Comparison of ENCODE assay signal across 20 cellular contexts in the genomic region with DNA sequence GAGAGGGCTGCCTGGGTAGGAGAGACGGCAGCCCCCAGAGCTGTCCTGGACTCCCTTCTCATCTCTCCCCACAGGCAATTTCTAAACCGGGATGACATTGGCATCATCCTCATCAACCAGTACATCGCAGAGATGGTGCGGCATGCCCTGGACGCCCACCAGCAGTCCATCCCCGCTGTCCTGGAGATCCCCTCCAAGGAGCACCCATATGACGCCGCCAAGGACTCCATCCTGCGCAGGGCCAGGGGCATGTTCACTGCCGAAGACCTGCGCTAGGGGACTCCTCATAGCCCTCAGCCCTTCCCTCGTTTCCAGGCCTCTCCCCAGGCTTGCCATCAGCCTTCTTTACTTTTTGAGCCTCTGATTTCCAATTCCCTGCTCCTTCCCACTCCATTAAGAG. TPM values are rescaled to one million over a fixed set of nuclear protein-coding genes. Genes with fewer than 3 reads are reported as not detected.
A peak's percentile ranks its signal among the peaks of the same experiment; 100 is the strongest.
DNase-seq lines count a peak whose midpoint lies in the region; ATAC-seq, FAIRE-seq and TF ChIP-seq lines count a peak whose summit lies in the region.
"Had no signal": no experiment of that assay in that cellular context is flagged by ENCODE, and none has a peak within 500 bp of the region (broad histone marks: within the 10 kb centered on the region; RNA-seq: fewer than 3 reads in every experiment).

No MANE protein-coding gene starts in this region.

- H3K36me3 ChIP-seq in A673 (ENCODE audit: insufficient read depth, low read length, poor library complexity, severe bottlenecking) (no peaks in the 10 kb centered on the region), astrocyte (ENCODE audit: insufficient read depth, low read length) (no peaks in the 10 kb centered on the region)

- intact Hi-C loops in A673 (cut with micrococcal nuclease; ENCODE audit: unreplicated experiment): no loop called here
- intact Hi-C loops in natural killer cell (cut with micrococcal nuclease): no loop called here

- H3K27ac ChIP-seq in A673 (ENCODE audit: low read depth, low read length, poor library complexity, severe bottlenecking) (no peak overlapping the region), astrocyte (ENCODE audit: low read depth, low read length) (no peak overlapping the region)

- DNase-seq in A673 (ENCODE audit: low spot score) (no peak), astrocyte (ENCODE audit: low read depth) (no peak), natural killer cell (no peak), UCSD-AML1 (lab: John Stamatoyannopoulos, UW; ENCODE audit: unreplicated experiment) (no peak), kidney glomerular epithelial cell (lab: John Stamatoyannopoulos, UW) (no peak), SIG-M5 (lab: John Stamatoyannopoulos, UW) (no peak), GM19239 (ENCODE audit: insufficient read length, low spot score) (no peak)
- DNase-seq: CD4-positive, alpha-beta memory T cell; GF-D8; Karpas-422; NCI-H1105 treated with DMSO at 0.1 percent for 48 hours; NCI-H187; NCI-H446 treated with DMSO at 0.1 percent for 48 hours; NCI-H748 treated with DMSO at 0.1 percent for 48 hours; SHP77 had no signal

- H2AFZ ChIP-seq in astrocyte (ENCODE audit: low read depth, low read length): no peak overlapping the region

- H3K27ac Mint-ChIP-seq in IgD-negative memory B cell (peak overlapping the region in 2 of 3 donors; percentile 79 to 80), astrocyte (ENCODE audit: unreplicated experiment) (peak overlapping the region; percentile 77), natural killer cell (peak overlapping the region in 1 of 2 donors; percentile 23)

- H3K27me3 Mint-ChIP-seq in IgD-negative memory B cell (peaks cover 4% of the 10 kb centered on the region), astrocyte (ENCODE audit: low read depth, unreplicated experiment) (peaks cover 9% of the 10 kb centered on the region), natural killer cell (ENCODE audit: low read depth in 2 of 2) (peaks cover 0 to 4% of the 10 kb centered on the region in 2 donors)
- H3K27me3 Mint-ChIP-seq: CD4-positive, alpha-beta memory T cell had no signal

- FAIRE-seq in astrocyte (lab: Jason Lieb, UNC) (no peak), GM19239 (lab: Jason Lieb, UNC) (no peak)
- FAIRE-seq: A204.1, HepG2, RCC 7860 had no signal

- H3K4me1 Mint-ChIP-seq in IgD-negative memory B cell (peaks cover 24 to 29% (median 26%) of the 10 kb centered on the region in 3 donors), astrocyte (ENCODE audit: low read depth, unreplicated experiment) (peaks cover 22% of the 10 kb centered on the region), natural killer cell (peaks cover 16 to 38% of the 10 kb centered on the region in 2 donors)

- H3K4me3 Mint-ChIP-seq in IgD-negative memory B cell (peak overlapping the region in 2 of 4 donors; percentile 36 to 61), astrocyte (ENCODE audit: unreplicated experiment) (no peak overlapping the region), natural killer cell (peak overlapping the region; percentile 0)

- no peak for ATAC-seq in natural killer cell
- ATAC-seq: HepG2 had no signal

- peaks cover 4% of the 10 kb centered on the region for H3K4me1 ChIP-seq in A673 (ENCODE audit: insufficient read depth, low read length, poor library complexity, severe bottlenecking)
- peaks cover 16% of the 10 kb centered on the region for H3K4me1 ChIP-seq in astrocyte (ENCODE audit: insufficient read depth, low read length)

- TF ChIP-seq CTCF in A673 (conservative IDR thresholded peaks at IDR 0.05; ENCODE audit: low read depth, low read length) (no peak), astrocyte (IDR thresholded peaks at IDR 0.05; ENCODE audit: insufficient read depth, low read depth, low read length) (no peak), natural killer cell (IDR thresholded peaks at IDR 0.05) (no peak)

- TSS peak; percentile 33 for BruUV-seq in A673 (replicated peaks; lab: Mats Ljungman, UMichigan)

- H3K27me3 ChIP-seq in A673 (replicated peaks; ENCODE audit: insufficient read depth, low read depth, low read length, poor library complexity) (no peaks in the 10 kb centered on the region), astrocyte (ENCODE audit: insufficient read depth, low read length) (peaks cover 3% of the 10 kb centered on the region)

- H3K4me3 ChIP-seq in A673 (ENCODE audit: low read depth, low read length, poor library complexity, severe bottlenecking): no peak overlapping the region
- H3K4me3 ChIP-seq in astrocyte (ENCODE audit: insufficient read depth, low read depth, low read length): no peak overlapping the region

- H3K9me3 Mint-ChIP-seq in IgD-negative memory B cell (no peaks in the 10 kb centered on the region), astrocyte (ENCODE audit: unreplicated experiment) (no peaks in the 10 kb centered on the region), natural killer cell (no peaks in the 10 kb centered on the region)
- H3K9me3 Mint-ChIP-seq: CD4-positive, alpha-beta memory T cell had no signal

- POLR2A ChIA-PET in A673 (lab: Charles Lee; ENCODE audit: low non-redundant PET): no interaction called here

- peaks cover 61% of the 10 kb centered on the region for H4K20me1 ChIP-seq in astrocyte (ENCODE audit: insufficient read depth, low read length)

- H3K79me2 ChIP-seq in astrocyte (ENCODE audit: insufficient read depth, low read length): peaks cover 22% of the 10 kb centered on the region

- H3K9me3 ChIP-seq in A673 (ENCODE audit: low read depth, low read length, poor library complexity, severe bottlenecking): no peaks in the 10 kb centered on the region
- no peaks in the 10 kb centered on the region for H3K9me3 ChIP-seq in astrocyte (ENCODE audit: insufficient read depth, low read depth, low read length)

- CTCF ChIA-PET in A673 (lab: Charles Lee): no interaction called here

- no peak overlapping the region for H3K9ac ChIP-seq in astrocyte (ENCODE audit: low read length)

- no peak overlapping the region for H3K4me2 ChIP-seq in astrocyte (ENCODE audit: low read length)

- H3K36me3 Mint-ChIP-seq in IgD-negative memory B cell (peaks cover 10% of the 10 kb centered on the region), astrocyte (ENCODE audit: low read depth, unreplicated experiment) (peaks cover 16% of the 10 kb centered on the region), natural killer cell (no peaks in the 10 kb centered on the region)

RNA-seq across cellular contexts. Expression of gene ATP6V1F, which starts 2.6 kb away (rescaled TPM):
- total RNA-seq in A673 (2021) (148 and 152 TPM in 2 replicates), astrocyte (193 TPM in 2 replicates), natural killer cell (10 to 100 TPM; 82.9 to 98.0 (median 94.3) TPM)
- 325 TPM for polyA plus RNA-seq in IgD-negative memory B cell

RNA-seq across cellular contexts. Expression of gene FLNC, which starts 35.1 kb away (rescaled TPM):
- total RNA-seq in A673 (2021) (6.5 and 7.8 TPM in 2 replicates), astrocyte (308 and 364 TPM in 2 replicates), natural killer cell (under 1 TPM in 2 of 3 donors, not detected in 1; 0.05 to 0.25 TPM)
- polyA plus RNA-seq in IgD-negative memory B cell: not detected
- polyA plus RNA-seq: CD4-positive, alpha-beta memory T cell; HepG2 had no signal

RNA-seq across cellular contexts. Expression of gene KCP, which starts 45.2 kb away (rescaled TPM):
- not detected in 2 replicates for total RNA-seq in A673 (2021)
- 0.26 TPM for polyA plus RNA-seq in IgD-negative memory B cell
- 0.20 and 0.41 TPM in 2 replicates for total RNA-seq in astrocyte
- under 1 TPM in 2 of 3 donors, not detected in 1; 0.49 to 0.95 TPM for total RNA-seq in natural killer cell
- total RNA-seq: H4 had no signal
- polyA plus RNA-seq: CD4-positive, alpha-beta memory T cell had no signal

Comparison
In these comparisons a context has a peak if more than half of its experiments do, and no peak if none do; other contexts are left out.
1. RNA of gene FLNC, which starts 35.1 kb away (total RNA-seq): 308 to 364 TPM in astrocyte; 6.5 to 7.8 TPM in A673 and 0.05 to 0.25 TPM in natural killer cell; every median in the first group is over 10 times any median in the second.